ENCODE assay signal across 1 cellular context in the genomic region with DNA sequence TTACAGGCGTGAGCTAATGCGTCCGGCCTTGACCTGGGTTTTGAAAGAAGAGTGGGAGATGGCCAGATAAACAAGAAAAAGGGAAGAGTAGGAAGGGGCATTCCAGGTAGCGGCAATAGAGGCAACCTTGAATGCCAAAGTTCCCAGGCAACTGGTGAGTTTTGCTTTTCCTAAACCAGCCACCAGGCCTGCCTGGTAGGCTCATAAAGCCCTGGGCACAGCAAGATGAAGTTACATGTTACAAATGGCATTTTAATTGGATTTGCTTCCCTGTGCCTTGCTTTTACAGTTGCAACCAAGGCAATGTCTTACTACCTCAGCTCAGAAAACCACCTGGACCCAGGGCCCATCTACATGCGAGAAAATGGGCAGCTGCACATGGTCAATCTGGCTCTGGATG.
TF ChIP-seq lines count a peak whose summit lies in the region.

No MANE protein-coding gene starts in this region.

TF ChIP-seq in GM23338, 12 proteins besides CTCF, POLR2A, EP300 and RAD21 (continued from another document):
- TF ChIP-seq, protein P1, sequence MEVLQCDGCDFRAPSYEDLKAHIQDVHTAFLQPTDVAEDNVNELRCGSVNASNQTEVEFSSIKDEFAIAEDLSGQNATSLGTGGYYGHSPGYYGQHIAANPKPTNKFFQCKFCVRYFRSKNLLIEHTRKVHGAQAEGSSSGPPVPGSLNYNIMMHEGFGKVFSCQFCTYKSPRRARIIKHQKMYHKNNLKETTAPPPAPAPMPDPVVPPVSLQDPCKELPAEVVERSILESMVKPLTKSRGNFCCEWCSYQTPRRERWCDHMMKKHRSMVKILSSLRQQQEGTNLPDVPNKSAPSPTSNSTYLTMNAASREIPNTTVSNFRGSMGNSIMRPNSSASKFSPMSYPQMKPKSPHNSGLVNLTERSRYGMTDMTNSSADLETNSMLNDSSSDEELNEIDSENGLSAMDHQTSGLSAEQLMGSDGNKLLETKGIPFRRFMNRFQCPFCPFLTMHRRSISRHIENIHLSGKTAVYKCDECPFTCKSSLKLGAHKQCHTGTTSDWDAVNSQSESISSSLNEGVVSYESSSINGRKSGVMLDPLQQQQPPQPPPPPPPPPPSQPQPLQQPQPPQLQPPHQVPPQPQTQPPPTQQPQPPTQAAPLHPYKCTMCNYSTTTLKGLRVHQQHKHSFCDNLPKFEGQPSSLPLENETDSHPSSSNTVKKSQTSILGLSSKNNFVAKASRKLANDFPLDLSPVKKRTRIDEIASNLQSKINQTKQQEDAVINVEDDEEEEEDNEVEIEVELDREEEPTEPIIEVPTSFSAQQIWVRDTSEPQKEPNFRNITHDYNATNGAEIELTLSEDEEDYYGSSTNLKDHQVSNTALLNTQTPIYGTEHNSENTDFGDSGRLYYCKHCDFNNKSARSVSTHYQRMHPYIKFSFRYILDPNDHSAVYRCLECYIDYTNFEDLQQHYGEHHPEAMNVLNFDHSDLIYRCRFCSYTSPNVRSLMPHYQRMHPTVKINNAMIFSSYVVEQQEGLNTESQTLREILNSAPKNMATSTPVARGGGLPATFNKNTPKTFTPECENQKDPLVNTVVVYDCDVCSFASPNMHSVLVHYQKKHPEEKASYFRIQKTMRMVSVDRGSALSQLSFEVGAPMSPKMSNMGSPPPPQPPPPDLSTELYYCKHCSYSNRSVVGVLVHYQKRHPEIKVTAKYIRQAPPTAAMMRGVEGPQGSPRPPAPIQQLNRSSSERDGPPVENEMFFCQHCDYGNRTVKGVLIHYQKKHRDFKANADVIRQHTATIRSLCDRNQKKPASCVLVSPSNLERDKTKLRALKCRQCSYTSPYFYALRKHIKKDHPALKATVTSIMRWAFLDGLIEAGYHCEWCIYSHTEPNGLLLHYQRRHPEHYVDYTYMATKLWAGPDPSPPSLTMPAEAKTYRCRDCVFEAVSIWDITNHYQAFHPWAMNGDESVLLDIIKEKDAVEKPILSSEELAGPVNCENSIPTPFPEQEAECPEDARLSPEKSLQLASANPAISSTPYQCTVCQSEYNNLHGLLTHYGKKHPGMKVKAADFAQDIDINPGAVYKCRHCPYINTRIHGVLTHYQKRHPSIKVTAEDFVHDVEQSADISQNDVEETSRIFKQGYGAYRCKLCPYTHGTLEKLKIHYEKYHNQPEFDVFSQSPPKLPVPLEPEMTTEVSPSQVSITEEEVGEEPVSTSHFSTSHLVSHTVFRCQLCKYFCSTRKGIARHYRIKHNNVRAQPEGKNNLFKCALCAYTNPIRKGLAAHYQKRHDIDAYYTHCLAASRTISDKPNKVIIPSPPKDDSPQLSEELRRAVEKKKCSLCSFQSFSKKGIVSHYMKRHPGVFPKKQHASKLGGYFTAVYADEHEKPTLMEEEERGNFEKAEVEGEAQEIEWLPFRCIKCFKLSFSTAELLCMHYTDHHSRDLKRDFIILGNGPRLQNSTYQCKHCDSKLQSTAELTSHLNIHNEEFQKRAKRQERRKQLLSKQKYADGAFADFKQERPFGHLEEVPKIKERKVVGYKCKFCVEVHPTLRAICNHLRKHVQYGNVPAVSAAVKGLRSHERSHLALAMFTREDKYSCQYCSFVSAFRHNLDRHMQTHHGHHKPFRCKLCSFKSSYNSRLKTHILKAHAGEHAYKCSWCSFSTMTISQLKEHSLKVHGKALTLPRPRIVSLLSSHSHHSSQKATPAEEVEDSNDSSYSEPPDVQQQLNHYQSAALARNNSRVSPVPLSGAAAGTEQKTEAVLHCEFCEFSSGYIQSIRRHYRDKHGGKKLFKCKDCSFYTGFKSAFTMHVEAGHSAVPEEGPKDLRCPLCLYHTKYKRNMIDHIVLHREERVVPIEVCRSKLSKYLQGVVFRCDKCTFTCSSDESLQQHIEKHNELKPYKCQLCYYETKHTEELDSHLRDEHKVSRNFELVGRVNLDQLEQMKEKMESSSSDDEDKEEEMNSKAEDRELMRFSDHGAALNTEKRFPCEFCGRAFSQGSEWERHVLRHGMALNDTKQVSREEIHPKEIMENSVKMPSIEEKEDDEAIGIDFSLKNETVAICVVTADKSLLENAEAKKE (CRISPR knock-in tag; IDR thresholded peaks at IDR 0.05): no peak
- TF ChIP-seq REST (IDR thresholded peaks at IDR 0.05; ENCODE audit: unreplicated experiment) (no peak), ZNF331 (CRISPR knock-in tag; IDR thresholded peaks at IDR 0.05; ENCODE audit: low read depth) (no peak), POLR2AphosphoS5 (IDR thresholded peaks at IDR 0.05; ENCODE audit: low read depth) (no peak), JUNB (IDR thresholded peaks at IDR 0.05; ENCODE audit: unreplicated experiment) (no peak), ZNF114 (CRISPR knock-in tag; IDR thresholded peaks at IDR 0.05) (no peak), NANOG (IDR thresholded peaks at IDR 0.05; ENCODE audit: borderline replicate concordance) (no peak), EZH2phosphoT487 (IDR thresholded peaks at IDR 0.05; ENCODE audit: unreplicated experiment) (no peak)
